ENCODE assay signal across 10 cellular contexts in genomic region chr12:124191024-124191359, GRCh38.
A peak's percentile ranks its signal among the peaks of the same experiment; 100 is the strongest.
DNase-seq lines count a peak whose midpoint lies in the region; ATAC-seq and TF ChIP-seq lines count a peak whose summit lies in the region.
"Had no signal": no experiment of that assay in that cellular context is flagged by ENCODE, and none has a peak within 500 bp of the region (broad histone marks: within the 10 kb centered on the region; RNA-seq: fewer than 3 reads in every experiment).

No MANE protein-coding gene starts in this region.

- no peak for TF ChIP-seq RAD21 in HCT116 (IDR thresholded peaks at IDR 0.05; ENCODE audit: low read depth)

- DNase-seq in AG10803 (ENCODE audit: low read depth) (peak; percentile 7), HCT116 (ENCODE audit: low read depth, low spot score) (peak; percentile 26), RPMI7951 (ENCODE audit: low read depth) (peak; percentile 30), foreskin melanocyte (peak; percentile 8), GM19238 (ENCODE audit: insufficient read length, low spot score) (no peak)
- DNase-seq: Calu3 had no signal

- H3K4me2 ChIP-seq in HCT116 (ENCODE audit: low read length), result no peak overlapping the region

- H3K27ac ChIP-seq in HCT116 (ENCODE audit: low read depth, low read length), result no peak overlapping the region
- H3K27ac ChIP-seq: skin epidermis had no signal

- no peaks in the 10 kb centered on the region for H3K27me3 ChIP-seq in HCT116 (ENCODE audit: insufficient read depth, low read length)

- H3K4me3 ChIP-seq in AG10803 (ENCODE audit: low read length) (no peak overlapping the region), HCT116 (replicated peaks in 1 of 2; ENCODE audit: low read depth in 1 of 2, low read length in 2 of 2) (no peak overlapping the region)
- H3K4me3 ChIP-seq: skin epidermis had no signal

- RAD21 ChIA-PET in HCT116 (lab: Charles Lee; ENCODE audit: low non-redundant PET in 1 of 2, low total read pairs in 2 of 2, uncharacterized antibody in 2 of 2, unreplicated experiment in 2 of 2), result no interaction called here

- intact Hi-C loops in HCT116 (cut with micrococcal nuclease), result no loop called here

- BruUV-seq in HCT116 (replicated peaks; lab: Mats Ljungman, UMichigan), result no TSS peak

- no peaks in the 10 kb centered on the region for H3K36me3 ChIP-seq in HCT116 (ENCODE audit: control insufficient read depth in 1 of 2, insufficient read depth in 2 of 2, low read length in 2 of 2)

- no peaks in the 10 kb centered on the region for H3K9me2 ChIP-seq in HCT116 (ENCODE audit: insufficient read depth)

- H3K9me3 ChIP-seq in HCT116 (ENCODE audit: control insufficient read depth in 1 of 2, insufficient read depth in 1 of 2, low read depth in 1 of 2, low read length in 2 of 2), result no peaks in the 10 kb centered on the region; a peak in 1 of 4 replicates

- CTCF ChIA-PET in HCT116 (lab: Charles Lee), result no interaction called here

- no peak overlapping the region for H2AFZ ChIP-seq in HCT116 (ENCODE audit: low read depth, low read length, poor library complexity, severe bottlenecking)

- ATAC-seq in HCT116 (peak; percentile 91), GM21390 (IDR thresholded peaks at IDR 0.05; ENCODE audit: unreplicated experiment) (no peak), HG03175 (IDR thresholded peaks at IDR 0.05; ENCODE audit: unreplicated experiment) (no peak), GM19467 (IDR thresholded peaks at IDR 0.05; ENCODE audit: unreplicated experiment) (no peak)

- H3K4me1 ChIP-seq in HCT116 (ENCODE audit: control insufficient read depth in 1 of 2, insufficient read depth in 2 of 2, low read length in 2 of 2), result peaks cover 7 to 14% of the 10 kb centered on the region in 2 experiments; a peak in 3 of 4 replicates

- POLR2A ChIA-PET in HCT116 (lab: Charles Lee), result no interaction called here

- TF ChIP-seq CTCF in AG10803 (conservative IDR thresholded peaks at IDR 0.05; ENCODE audit: low read length) (no peak), HCT116 (IDR thresholded peaks at IDR 0.05 in 2 of 3, conservative IDR thresholded peaks at IDR 0.05 in 1 of 3; ENCODE audit: borderline replicate concordance in 1 of 3, insufficient read depth in 1 of 3, low read depth in 2 of 3, low read length in 2 of 3) (no peak)

- no peak for TF ChIP-seq POLR2A in HCT116 (IDR thresholded peaks at IDR 0.05; ENCODE audit: borderline replicate concordance, extremely low read depth, insufficient read depth, insufficient read length)

- no peak overlapping the region for H3K9ac ChIP-seq in HCT116 (ENCODE audit: low read length)

- H4K20me1 ChIP-seq in HCT116 (ENCODE audit: insufficient read depth), result no peaks in the 10 kb centered on the region

- H3K79me2 ChIP-seq in HCT116 (ENCODE audit: insufficient read depth, low read length), result no peaks in the 10 kb centered on the region

TF ChIP-seq in HCT116, 20 proteins besides CTCF, POLR2A, EP300 and RAD21:
- TF ChIP-seq, protein P1, sequence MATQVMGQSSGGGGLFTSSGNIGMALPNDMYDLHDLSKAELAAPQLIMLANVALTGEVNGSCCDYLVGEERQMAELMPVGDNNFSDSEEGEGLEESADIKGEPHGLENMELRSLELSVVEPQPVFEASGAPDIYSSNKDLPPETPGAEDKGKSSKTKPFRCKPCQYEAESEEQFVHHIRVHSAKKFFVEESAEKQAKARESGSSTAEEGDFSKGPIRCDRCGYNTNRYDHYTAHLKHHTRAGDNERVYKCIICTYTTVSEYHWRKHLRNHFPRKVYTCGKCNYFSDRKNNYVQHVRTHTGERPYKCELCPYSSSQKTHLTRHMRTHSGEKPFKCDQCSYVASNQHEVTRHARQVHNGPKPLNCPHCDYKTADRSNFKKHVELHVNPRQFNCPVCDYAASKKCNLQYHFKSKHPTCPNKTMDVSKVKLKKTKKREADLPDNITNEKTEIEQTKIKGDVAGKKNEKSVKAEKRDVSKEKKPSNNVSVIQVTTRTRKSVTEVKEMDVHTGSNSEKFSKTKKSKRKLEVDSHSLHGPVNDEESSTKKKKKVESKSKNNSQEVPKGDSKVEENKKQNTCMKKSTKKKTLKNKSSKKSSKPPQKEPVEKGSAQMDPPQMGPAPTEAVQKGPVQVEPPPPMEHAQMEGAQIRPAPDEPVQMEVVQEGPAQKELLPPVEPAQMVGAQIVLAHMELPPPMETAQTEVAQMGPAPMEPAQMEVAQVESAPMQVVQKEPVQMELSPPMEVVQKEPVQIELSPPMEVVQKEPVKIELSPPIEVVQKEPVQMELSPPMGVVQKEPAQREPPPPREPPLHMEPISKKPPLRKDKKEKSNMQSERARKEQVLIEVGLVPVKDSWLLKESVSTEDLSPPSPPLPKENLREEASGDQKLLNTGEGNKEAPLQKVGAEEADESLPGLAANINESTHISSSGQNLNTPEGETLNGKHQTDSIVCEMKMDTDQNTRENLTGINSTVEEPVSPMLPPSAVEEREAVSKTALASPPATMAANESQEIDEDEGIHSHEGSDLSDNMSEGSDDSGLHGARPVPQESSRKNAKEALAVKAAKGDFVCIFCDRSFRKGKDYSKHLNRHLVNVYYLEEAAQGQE (IDR thresholded peaks at IDR 0.05; ENCODE audit: low read depth), result no peak
- no peak for TF ChIP-seq FOSL1 (IDR thresholded peaks at IDR 0.05; ENCODE audit: low read depth)
- no peak for TF ChIP-seq JUND (IDR thresholded peaks at IDR 0.05)
- TF ChIP-seq, protein P2, sequence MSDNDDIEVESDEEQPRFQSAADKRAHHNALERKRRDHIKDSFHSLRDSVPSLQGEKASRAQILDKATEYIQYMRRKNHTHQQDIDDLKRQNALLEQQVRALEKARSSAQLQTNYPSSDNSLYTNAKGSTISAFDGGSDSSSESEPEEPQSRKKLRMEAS (IDR thresholded peaks at IDR 0.05), result no peak
TF ChIP-seq in HCT116: peak in this region for 0.
